9 cellular contexts compared by ENCODE assay signal in genomic region chr18:50401888-50402287, GRCh38. TPM values are rescaled to one million over a fixed set of nuclear protein-coding genes. Genes with fewer than 3 reads are reported as not detected.
DNase-seq lines count a peak whose midpoint lies in the region; ATAC-seq, FAIRE-seq and TF ChIP-seq lines count a peak whose summit lies in the region.
"Had no signal": no experiment of that assay in that cellular context is flagged by ENCODE, and none has a peak within 500 bp of the region (broad histone marks: within the 10 kb centered on the region; RNA-seq: fewer than 3 reads in every experiment).

No MANE protein-coding gene starts in this region.

- H3K27me3 ChIP-seq in astrocyte (ENCODE audit: insufficient read depth, low read length) = peaks cover 15% of the 10 kb centered on the region
- peaks cover 36% of the 10 kb centered on the region for H3K27me3 ChIP-seq in lower lobe of right lung (ENCODE audit: low read depth)

- TF ChIP-seq CTCF in LNCaP clone FGC (IDR thresholded peaks at IDR 0.05; ENCODE audit: control insufficient read depth, extremely low read depth, insufficient read depth) = no peak
- no peak for TF ChIP-seq CTCF in astrocyte (IDR thresholded peaks at IDR 0.05; ENCODE audit: insufficient read depth, low read depth, low read length)
- TF ChIP-seq CTCF in lower lobe of right lung (IDR thresholded peaks at IDR 0.05) = no peak
- TF ChIP-seq CTCF in omental fat pad (IDR thresholded peaks at IDR 0.05) = no peak
- TF ChIP-seq CTCF in GM10248 (IDR thresholded peaks at IDR 0.05; ENCODE audit: control extremely low read depth, extremely low read depth, low read depth, missing control alignments) = no peak

- H3K9me3 ChIP-seq in astrocyte (ENCODE audit: insufficient read depth, low read depth, low read length) = no peaks in the 10 kb centered on the region
- no peaks in the 10 kb centered on the region for H3K9me3 ChIP-seq in lower lobe of right lung

- no peaks in the 10 kb centered on the region for H3K4me1 Mint-ChIP-seq in astrocyte (ENCODE audit: low read depth, unreplicated experiment)

- no peak for FAIRE-seq in astrocyte (lab: Jason Lieb, UNC)

- no peak overlapping the region for H2AFZ ChIP-seq in astrocyte (ENCODE audit: low read depth, low read length)

- no peaks in the 10 kb centered on the region for H3K9me3 Mint-ChIP-seq in astrocyte (ENCODE audit: unreplicated experiment)

- no peak overlapping the region for H3K27ac Mint-ChIP-seq in astrocyte (ENCODE audit: unreplicated experiment)

- no peak overlapping the region for H3K9ac ChIP-seq in astrocyte (ENCODE audit: low read length)

- no peak overlapping the region for H3K4me3 Mint-ChIP-seq in astrocyte (ENCODE audit: unreplicated experiment)

- no peak overlapping the region for H3K4me3 ChIP-seq in LNCaP clone FGC (ENCODE audit: low read depth, low read length)
- no peak overlapping the region for H3K4me3 ChIP-seq in astrocyte (ENCODE audit: insufficient read depth, low read depth, low read length)
- no peak overlapping the region for H3K4me3 ChIP-seq in lower lobe of right lung
- H3K4me3 ChIP-seq: SK-N-MC had no signal

- DNase-seq in DMS153 treated with DMSO at 0.1 percent for 48 hours (lab: John Stamatoyannopoulos, UW; ENCODE audit: unreplicated experiment) (peak; percentile 72), LNCaP clone FGC (ENCODE audit: low read depth) (peak; percentile 23), astrocyte (ENCODE audit: low read depth) (peak; percentile 2), lower lobe of right lung (peak; percentile 63), omental fat pad (ENCODE audit: low spot score) (no peak), T-helper 9 cell (no peak), GM10248 (ENCODE audit: extremely low spot score) (no peak), hypothalamus (lab: John Stamatoyannopoulos, UW) (no peak)

- H3K27ac ChIP-seq in astrocyte (ENCODE audit: low read depth, low read length) = no peak overlapping the region
- H3K27ac ChIP-seq in lower lobe of right lung = no peak overlapping the region
- H3K27ac ChIP-seq: SK-N-MC had no signal

- POLR2A ChIA-PET in GM10248 (lab: Yijun Ruan, JAX) = no interaction called here

- ATAC-seq in lower lobe of right lung = peak; percentile 82 to 83
- ATAC-seq in omental fat pad (ENCODE audit: low FRiP score) = no peak

- H3K4me2 ChIP-seq in astrocyte (ENCODE audit: low read length) = no peak overlapping the region

- H3K4me1 ChIP-seq in astrocyte (ENCODE audit: insufficient read depth, low read length) = no peaks in the 10 kb centered on the region
- H3K4me1 ChIP-seq in lower lobe of right lung = no peaks in the 10 kb centered on the region

- no peaks in the 10 kb centered on the region for H4K20me1 ChIP-seq in astrocyte (ENCODE audit: insufficient read depth, low read length)

- CTCF ChIA-PET in GM10248 (lab: Yijun Ruan, JAX) = no interaction called here

- no peaks in the 10 kb centered on the region for H3K36me3 Mint-ChIP-seq in astrocyte (ENCODE audit: low read depth, unreplicated experiment)

- H3K79me2 ChIP-seq in astrocyte (ENCODE audit: insufficient read depth, low read length) = no peaks in the 10 kb centered on the region

- H3K27me3 Mint-ChIP-seq in astrocyte (ENCODE audit: low read depth, unreplicated experiment) = peaks cover 37% of the 10 kb centered on the region

- intact Hi-C loops in lower lobe of right lung (cut with DNase I) = no loop called here

- H3K36me3 ChIP-seq in astrocyte (ENCODE audit: insufficient read depth, low read length) (no peaks in the 10 kb centered on the region), lower lobe of right lung (no peaks in the 10 kb centered on the region)

RNA-seq across cellular contexts. Expression of gene SKA1, which starts 27.0 kb away (rescaled TPM):
- total RNA-seq in astrocyte (1.2 and 2.6 TPM in 2 replicates), lower lobe of right lung (1.2 TPM), omental fat pad (1 to 10 TPM in 1 of 4 donors, not detected in 3; 1.2 TPM)

Comparison
In these comparisons a context has a peak if more than half of its experiments do, and no peak if none do; other contexts are left out.
1. DNase-seq: peak in DMS153 treated with DMSO at 0.1 percent for 48 hours (single experiment), LNCaP clone FGC (single experiment), astrocyte (single experiment) and lower lobe of right lung (single experiment); none in omental fat pad (single experiment), T-helper 9 cell (single experiment), GM10248 (single experiment) and hypothalamus (0 of 51).